Comparison of ENCODE assay signal across 24 cellular contexts in the genomic region with DNA sequence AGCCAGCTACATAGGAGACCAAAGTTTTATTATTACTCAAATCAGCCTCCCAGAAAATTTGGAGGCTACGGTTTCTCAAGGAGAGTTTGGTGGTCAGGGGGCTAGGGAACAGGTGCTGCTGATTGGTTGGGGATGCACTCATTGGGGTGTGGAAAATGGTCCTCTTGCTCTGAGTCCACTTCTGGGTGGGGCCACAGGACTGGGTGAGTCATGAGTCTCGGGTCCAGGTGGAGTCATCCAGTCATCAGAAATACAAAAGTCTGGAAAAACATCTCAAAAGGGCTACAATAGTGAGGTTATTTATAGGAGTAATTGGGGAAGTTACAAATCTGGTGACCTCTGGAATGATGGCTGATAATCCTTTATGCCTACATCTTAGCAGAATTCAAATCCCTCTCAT. TPM values are rescaled to one million over a fixed set of nuclear protein-coding genes. Genes with fewer than 3 reads are reported as not detected.
A peak's percentile ranks its signal among the peaks of the same experiment; 100 is the strongest.
DNase-seq lines count a peak whose midpoint lies in the region; ATAC-seq and TF ChIP-seq lines count a peak whose summit lies in the region.
"Had no signal": no experiment of that assay in that cellular context is flagged by ENCODE, and none has a peak within 500 bp of the region (broad histone marks: within the 10 kb centered on the region; RNA-seq: fewer than 3 reads in every experiment).

No MANE protein-coding gene starts in this region.

- TF ChIP-seq CTCF in HFFc6 (IDR thresholded peaks at IDR 0.05) = no peak
- no peak for TF ChIP-seq CTCF in heart right ventricle (IDR thresholded peaks at IDR 0.05)

- H3K27me3 ChIP-seq in heart right ventricle = no peaks in the 10 kb centered on the region
- no peaks in the 10 kb centered on the region for H3K27me3 ChIP-seq in Karpas-422 (ENCODE audit: low read length)
- H3K27me3 ChIP-seq: cardiac muscle cell, vagina had no signal

- H3K9me3 ChIP-seq in heart right ventricle = peaks cover 0 to 7% (median 0%) of the 10 kb centered on the region in 11 donors
- peaks cover 5% of the 10 kb centered on the region; the same call in 1 of the 2 replicates for H3K9me3 ChIP-seq in Karpas-422 (ENCODE audit: low read length)
- H3K9me3 ChIP-seq: vagina had no signal

- H3K4me1 ChIP-seq in heart right ventricle = peaks cover 0 to 25% (median 6%) of the 10 kb centered on the region in 9 donors
- H3K4me1 ChIP-seq in Karpas-422 (ENCODE audit: low read length) = no peaks in the 10 kb centered on the region

- H3K4me2 ChIP-seq in Karpas-422 (ENCODE audit: low read depth, low read length, poor library complexity, severe bottlenecking) = no peak overlapping the region

- H3K4me3 Mint-ChIP-seq in HFFc6 = peak overlapping the region; percentile 72; the same call in 1 of the 2 replicates
- H3K4me3 Mint-ChIP-seq in activated T-helper 17 cell treated with anti-CD3 and anti-CD28 coated beads, Interleukin-2, amount 50 U/mL, for 72 hours = no peak overlapping the region
- H3K4me3 Mint-ChIP-seq: CD4-positive, alpha-beta T cell; naive thymus-derived CD8-positive, alpha-beta T cell; T-cell had no signal

- H3K27ac Mint-ChIP-seq in HFFc6 = peak overlapping the region; percentile 93
- H3K27ac Mint-ChIP-seq in activated T-helper 17 cell treated with anti-CD3 and anti-CD28 coated beads, Interleukin-2, amount 50 U/mL, for 72 hours = no peak overlapping the region
- H3K27ac Mint-ChIP-seq: CD4-positive, alpha-beta T cell; naive thymus-derived CD8-positive, alpha-beta T cell; T-cell had no signal

- H3K79me2 ChIP-seq in Karpas-422 (ENCODE audit: low read length) = no peaks in the 10 kb centered on the region

- 78 to 93% methylated on average over 2 of the region's 2 CpGs for WGBS in heart right ventricle, 2 donors

- H3K36me3 Mint-ChIP-seq in HFFc6 (ENCODE audit: low read depth) = peaks cover 24% of the 10 kb centered on the region
- H3K36me3 Mint-ChIP-seq in activated T-helper 17 cell treated with anti-CD3 and anti-CD28 coated beads, Interleukin-2, amount 50 U/mL, for 72 hours (ENCODE audit: low read depth) = no peaks in the 10 kb centered on the region
- H3K36me3 Mint-ChIP-seq: T-cell had no signal

- no peak overlapping the region for H3K27ac ChIP-seq in heart right ventricle
- H3K27ac ChIP-seq in Karpas-422 (ENCODE audit: low read length) = no peak overlapping the region
- H3K27ac ChIP-seq: cardiac muscle cell, vagina had no signal

- H3K9me3 Mint-ChIP-seq in HFFc6 = peaks cover 14% of the 10 kb centered on the region
- no peaks in the 10 kb centered on the region for H3K9me3 Mint-ChIP-seq in activated T-helper 17 cell treated with anti-CD3 and anti-CD28 coated beads, Interleukin-2, amount 50 U/mL, for 72 hours
- H3K9me3 Mint-ChIP-seq: CD4-positive, alpha-beta T cell; T-cell had no signal

- H3K36me3 ChIP-seq in heart right ventricle (no peaks in the 10 kb centered on the region), Karpas-422 (ENCODE audit: insufficient read depth, low read length) (no peaks in the 10 kb centered on the region)
- H3K36me3 ChIP-seq: cardiac muscle cell, vagina had no signal

- H3K4me3 ChIP-seq in heart right ventricle (no peak overlapping the region), Karpas-422 (ENCODE audit: low read length) (no peak overlapping the region)
- H3K4me3 ChIP-seq: cardiac muscle cell, GM12878, vagina had no signal

- DNase-seq in A172 (ENCODE audit: low spot score) (peak; percentile 56), HFFc6 (no peak), iris pigment epithelial cell (ENCODE audit: low read depth) (peak; percentile 27), NCI-H146 treated with DMSO at 0.1 percent for 48 hours (lab: John Stamatoyannopoulos, UW; ENCODE audit: unreplicated experiment) (no peak), heart right ventricle (no peak), Karpas-422 (no peak), GOT3 (lab: John Stamatoyannopoulos, UW) (no peak)
- DNase-seq: activated CD4-positive, alpha-beta T cell treated with anti-CD3 and anti-CD28 coated beads, Interleukin-2, amount 50 U/mL, for 1 hour; activated CD8-positive, alpha-beta memory T cell treated with anti-CD3 and anti-CD28 coated beads, Interleukin-2, amount 50 U/mL, for 48 hours; activated effector memory CD4-positive, alpha-beta T cell treated with Interleukin-2 at 50 U/mL for 16 hours; CD4-positive, alpha-beta T cell; naive thymus-derived CD8-positive, alpha-beta T cell; NCI-H1417; NCI-H2171; NCI-H526 treated with DMSO at 0.1 percent for 48 hours; SHP77; T-cell had no signal

- H3K4me1 Mint-ChIP-seq in HFFc6 (ENCODE audit: low read depth) = peaks cover 90% of the 10 kb centered on the region
- peaks cover 19% of the 10 kb centered on the region for H3K4me1 Mint-ChIP-seq in activated T-helper 17 cell treated with anti-CD3 and anti-CD28 coated beads, Interleukin-2, amount 50 U/mL, for 72 hours

- no peak overlapping the region for H2AFZ ChIP-seq in Karpas-422 (ENCODE audit: low read length)

- no peaks in the 10 kb centered on the region; the same call in 1 of the 2 replicates for H3K27me3 Mint-ChIP-seq in HFFc6 (ENCODE audit: insufficient read depth)
- no peaks in the 10 kb centered on the region for H3K27me3 Mint-ChIP-seq in activated T-helper 17 cell treated with anti-CD3 and anti-CD28 coated beads, Interleukin-2, amount 50 U/mL, for 72 hours
- H3K27me3 Mint-ChIP-seq: CD4-positive, alpha-beta T cell had no signal

- H4K20me1 ChIP-seq in Karpas-422 (ENCODE audit: insufficient read depth, low read depth, low read length) = no peaks in the 10 kb centered on the region

- intact Hi-C loops in heart right ventricle (cut with DNase I) = loop anchor here in 7 of 10 donors (5.0 to 10.0 kb wide), 8 partner anchors 124 to 454 kb away; a partner anchor contains a TSS

- ATAC-seq in activated T-helper 17 cell treated with anti-CD3 and anti-CD28 coated beads, Interleukin-2, amount 50 U/mL, for 72 hours (replicated peaks) = peak; percentile 43
- no peak for ATAC-seq in heart right ventricle
- ATAC-seq: GM12878; naive thymus-derived CD8-positive, alpha-beta T cell; T-cell had no signal

- H3K9me2 ChIP-seq in Karpas-422 (replicated peaks; ENCODE audit: insufficient read depth, low read length) = no peaks in the 10 kb centered on the region

- H3K9ac ChIP-seq in Karpas-422 (ENCODE audit: low read length) = no peak overlapping the region

RNA-seq across cellular contexts. Expression of a gene that starts 54.3 kb away (rescaled TPM):
- not detected in 2 replicates for total RNA-seq in A172 (2014; rRNA removed; shearing (Covaris generic))
- total RNA-seq in HFFc6 (2021; fragmentation: NEBNext Ultra II Directional; extraction: Animal tissue kit (Norgen Biotek cat#: 25700)) = not detected
- not detected for total RNA-seq in activated T-helper 17 cell treated with anti-CD3 and anti-CD28 coated beads, Interleukin-2, amount 50 U/mL, for 72 hours
- total RNA-seq in heart right ventricle = 1 to 10 TPM in 1 of 10 donors, under 1 TPM in 1, not detected in 8; 0.53 to 1.9 TPM
- under 1 TPM in 1 of 2 donors, not detected in 1; 0.09 TPM for polyA plus RNA-seq in heart right ventricle
- not detected in 2 replicates for total RNA-seq in Karpas-422 (2014; rRNA removed; shearing (Covaris generic); ENCODE audit: low replicate concordance)
- total RNA-seq: cardiac muscle cell; CD4-positive, alpha-beta T cell; dermis microvascular lymphatic vessel endothelial cell; GM12878; H4; naive thymus-derived CD8-positive, alpha-beta T cell; osteocyte; T-cell; vagina had no signal
- polyA plus RNA-seq: cardiac muscle cell; GM12878; naive thymus-derived CD8-positive, alpha-beta T cell had no signal

Comparison
In these comparisons a context has a peak if more than half of its experiments do, and no peak if none do; other contexts are left out.
1. DNase-seq: peak in A172 (single experiment) and iris pigment epithelial cell (single experiment); none in HFFc6 (single experiment), NCI-H146 treated with DMSO at 0.1 percent for 48 hours (single experiment), heart right ventricle (0 of 2), Karpas-422 (single experiment) and GOT3 (single experiment).